Comparison of ENCODE assay signal across 1 cellular context in the genomic region with DNA sequence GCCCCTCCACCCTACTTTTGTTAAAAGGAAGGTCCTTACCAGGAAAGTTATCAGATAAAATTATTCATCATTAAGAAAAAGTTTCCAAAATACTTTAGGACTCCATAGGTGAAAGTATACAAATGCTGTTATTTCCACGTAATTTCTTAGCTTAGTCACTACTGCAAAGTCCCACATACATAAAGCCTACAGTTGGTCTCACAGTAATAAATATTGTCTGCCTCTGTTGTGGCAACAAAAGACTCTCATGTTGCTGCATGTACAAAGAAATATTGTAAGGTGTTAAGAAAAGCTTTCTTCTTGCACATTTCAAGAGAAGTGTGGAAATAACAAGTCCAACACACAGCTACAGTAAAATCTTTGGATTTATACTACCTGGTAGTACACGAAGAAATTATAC.
TF ChIP-seq lines count a peak whose summit lies in the region.

No MANE protein-coding gene starts in this region.

TF ChIP-seq in IMR-90, 13 proteins besides CTCF, POLR2A, EP300 and RAD21:
- no peak for TF ChIP-seq BHLHE40 (IDR thresholded peaks at IDR 0.05; ENCODE audit: low read depth, low read length)
- TF ChIP-seq NFE2L2 (IDR thresholded peaks at IDR 0.05; ENCODE audit: low read depth, low read length) = no peak
- no peak for TF ChIP-seq FOS (IDR thresholded peaks at IDR 0.05; ENCODE audit: low read depth, low read length)
- no peak for TF ChIP-seq USF2 (IDR thresholded peaks at IDR 0.05; ENCODE audit: low read depth, low read length)
- no peak for TF ChIP-seq MAZ (IDR thresholded peaks at IDR 0.05; ENCODE audit: borderline replicate concordance, low read depth, low read length)
- TF ChIP-seq MAFK (IDR thresholded peaks at IDR 0.05; ENCODE audit: low read depth, low read length) = no peak
- no peak for TF ChIP-seq SMC3 (IDR thresholded peaks at IDR 0.05; ENCODE audit: low read depth, low read length)
- no peak for TF ChIP-seq CHD1 (IDR thresholded peaks at IDR 0.05; ENCODE audit: low read depth, low read length)
- no peak for TF ChIP-seq CEBPB (IDR thresholded peaks at IDR 0.05; ENCODE audit: low read depth, low read length)
- no peak for TF ChIP-seq RFX5 (IDR thresholded peaks at IDR 0.05; ENCODE audit: low read depth, low read length)
- TF ChIP-seq MXI1 (IDR thresholded peaks at IDR 0.05; ENCODE audit: borderline replicate concordance, low read depth, low read length) = no peak
- no peak for TF ChIP-seq ELK1 (IDR thresholded peaks at IDR 0.05; ENCODE audit: borderline replicate concordance, low read depth, low read length)
- no peak for TF ChIP-seq RCOR1 (IDR thresholded peaks at IDR 0.05; ENCODE audit: insufficient replicate concordance, low read length)
